In the genomic region with DNA sequence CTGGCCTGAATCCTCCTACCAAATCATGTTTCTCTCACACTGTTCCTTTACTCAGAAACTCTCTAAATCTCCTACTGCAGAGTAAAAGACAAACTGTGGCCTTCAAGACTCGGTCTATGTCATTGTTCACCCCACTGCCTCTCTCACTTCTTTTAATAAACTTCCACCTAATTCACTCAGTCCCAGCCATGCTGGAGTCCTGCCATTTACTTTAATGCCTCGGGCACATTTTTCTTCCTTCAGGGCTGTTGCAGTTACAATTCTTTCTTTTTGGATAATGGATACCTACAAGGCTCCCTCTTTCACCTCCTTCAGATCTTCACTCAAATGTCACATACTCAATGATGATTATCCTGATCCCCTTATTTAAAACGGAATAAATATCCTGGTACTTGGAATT, we compare ENCODE assay signal across 1 cellular context.
TF ChIP-seq lines count a peak whose summit lies in the region.

No MANE protein-coding gene starts in this region.

TF ChIP-seq in WTC11, 78 proteins besides CTCF, POLR2A, EP300 and RAD21 (continued from another document):
- TF ChIP-seq, protein P1, sequence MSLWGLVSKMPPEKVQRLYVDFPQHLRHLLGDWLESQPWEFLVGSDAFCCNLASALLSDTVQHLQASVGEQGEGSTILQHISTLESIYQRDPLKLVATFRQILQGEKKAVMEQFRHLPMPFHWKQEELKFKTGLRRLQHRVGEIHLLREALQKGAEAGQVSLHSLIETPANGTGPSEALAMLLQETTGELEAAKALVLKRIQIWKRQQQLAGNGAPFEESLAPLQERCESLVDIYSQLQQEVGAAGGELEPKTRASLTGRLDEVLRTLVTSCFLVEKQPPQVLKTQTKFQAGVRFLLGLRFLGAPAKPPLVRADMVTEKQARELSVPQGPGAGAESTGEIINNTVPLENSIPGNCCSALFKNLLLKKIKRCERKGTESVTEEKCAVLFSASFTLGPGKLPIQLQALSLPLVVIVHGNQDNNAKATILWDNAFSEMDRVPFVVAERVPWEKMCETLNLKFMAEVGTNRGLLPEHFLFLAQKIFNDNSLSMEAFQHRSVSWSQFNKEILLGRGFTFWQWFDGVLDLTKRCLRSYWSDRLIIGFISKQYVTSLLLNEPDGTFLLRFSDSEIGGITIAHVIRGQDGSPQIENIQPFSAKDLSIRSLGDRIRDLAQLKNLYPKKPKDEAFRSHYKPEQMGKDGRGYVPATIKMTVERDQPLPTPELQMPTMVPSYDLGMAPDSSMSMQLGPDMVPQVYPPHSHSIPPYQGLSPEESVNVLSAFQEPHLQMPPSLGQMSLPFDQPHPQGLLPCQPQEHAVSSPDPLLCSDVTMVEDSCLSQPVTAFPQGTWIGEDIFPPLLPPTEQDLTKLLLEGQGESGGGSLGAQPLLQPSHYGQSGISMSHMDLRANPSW (CRISPR knock-in tag; conservative IDR thresholded peaks at IDR 0.05; ENCODE audit: low read depth), result no peak
- TF ChIP-seq, protein P2, sequence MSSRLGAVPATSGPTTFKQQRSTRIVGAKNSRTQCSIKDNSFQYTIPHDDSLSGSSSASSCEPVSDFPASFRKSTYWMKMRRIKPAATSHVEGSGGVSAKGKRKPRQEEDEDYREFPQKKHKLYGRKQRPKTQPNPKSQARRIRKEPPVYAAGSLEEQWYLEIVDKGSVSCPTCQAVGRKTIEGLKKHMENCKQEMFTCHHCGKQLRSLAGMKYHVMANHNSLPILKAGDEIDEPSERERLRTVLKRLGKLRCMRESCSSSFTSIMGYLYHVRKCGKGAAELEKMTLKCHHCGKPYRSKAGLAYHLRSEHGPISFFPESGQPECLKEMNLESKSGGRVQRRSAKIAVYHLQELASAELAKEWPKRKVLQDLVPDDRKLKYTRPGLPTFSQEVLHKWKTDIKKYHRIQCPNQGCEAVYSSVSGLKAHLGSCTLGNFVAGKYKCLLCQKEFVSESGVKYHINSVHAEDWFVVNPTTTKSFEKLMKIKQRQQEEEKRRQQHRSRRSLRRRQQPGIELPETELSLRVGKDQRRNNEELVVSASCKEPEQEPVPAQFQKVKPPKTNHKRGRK (CRISPR knock-in tag; IDR thresholded peaks at IDR 0.05; ENCODE audit: borderline replicate concordance), result no peak
- TF ChIP-seq ZNF396 (CRISPR knock-in tag; IDR thresholded peaks at IDR 0.05; ENCODE audit: borderline replicate concordance), result no peak
- TF ChIP-seq, protein P3, sequence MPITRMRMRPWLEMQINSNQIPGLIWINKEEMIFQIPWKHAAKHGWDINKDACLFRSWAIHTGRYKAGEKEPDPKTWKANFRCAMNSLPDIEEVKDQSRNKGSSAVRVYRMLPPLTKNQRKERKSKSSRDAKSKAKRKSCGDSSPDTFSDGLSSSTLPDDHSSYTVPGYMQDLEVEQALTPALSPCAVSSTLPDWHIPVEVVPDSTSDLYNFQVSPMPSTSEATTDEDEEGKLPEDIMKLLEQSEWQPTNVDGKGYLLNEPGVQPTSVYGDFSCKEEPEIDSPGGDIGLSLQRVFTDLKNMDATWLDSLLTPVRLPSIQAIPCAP (CRISPR knock-in tag; IDR thresholded peaks at IDR 0.05), result no peak
TF ChIP-seq in WTC11: peak in this region for 0.
